In the genomic region with DNA sequence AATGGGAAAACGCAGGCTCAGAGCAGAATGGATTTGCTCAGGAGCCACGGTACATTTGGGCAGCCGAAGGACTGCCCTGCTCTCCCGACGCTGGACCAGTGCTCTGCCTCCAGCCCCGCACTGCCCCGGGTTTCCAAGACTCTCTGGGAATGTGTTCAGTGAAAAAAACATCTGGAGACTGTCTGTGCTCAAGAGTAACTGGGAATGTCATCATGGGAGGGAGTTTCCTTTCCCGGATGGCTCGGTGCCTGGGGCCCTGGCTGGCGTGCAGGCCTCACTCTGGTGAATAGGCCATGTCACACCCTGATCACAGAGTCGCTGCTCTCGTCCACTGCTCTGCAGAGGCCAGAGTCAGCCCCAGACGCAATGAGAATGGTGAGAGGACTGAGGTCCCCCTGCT, we compare ENCODE assay signal across 12 cellular contexts. TPM values are rescaled to one million over a fixed set of nuclear protein-coding genes. Genes with fewer than 3 reads are reported as not detected.
DNase-seq lines count a peak whose midpoint lies in the region; ATAC-seq and TF ChIP-seq lines count a peak whose summit lies in the region.
"Had no signal": no experiment of that assay in that cellular context is flagged by ENCODE, and none has a peak within 500 bp of the region (broad histone marks: within the 10 kb centered on the region; RNA-seq: fewer than 3 reads in every experiment).

No MANE protein-coding gene starts in this region.

- peaks cover 23% of the 10 kb centered on the region for H3K4me1 Mint-ChIP-seq in GM23338
- H3K4me1 Mint-ChIP-seq in stimulated activated effector memory CD8-positive, alpha-beta T cell treated with anti-CD3 and anti-CD28 coated beads, Interleukin-12 subunit alpha, Interleukin-12 subunit beta, amount 100 ng/mL, for 72 hours, result peaks cover 18% of the 10 kb centered on the region

- peaks cover 3% of the 10 kb centered on the region; the same call in 1 of the 2 replicates for H3K9me2 ChIP-seq in GM23338 (ENCODE audit: insufficient read depth)

- no peaks in the 10 kb centered on the region for H3K36me3 Mint-ChIP-seq in GM23338 (ENCODE audit: low read depth)
- H3K36me3 Mint-ChIP-seq in stimulated activated effector memory CD8-positive, alpha-beta T cell treated with anti-CD3 and anti-CD28 coated beads, Interleukin-12 subunit alpha, Interleukin-12 subunit beta, amount 100 ng/mL, for 72 hours, result no peaks in the 10 kb centered on the region

- H3K4me3 Mint-ChIP-seq in GM23338, result no peak overlapping the region; the same call in 2 of the 3 replicates
- no peak overlapping the region for H3K4me3 Mint-ChIP-seq in stimulated activated effector memory CD8-positive, alpha-beta T cell treated with anti-CD3 and anti-CD28 coated beads, Interleukin-12 subunit alpha, Interleukin-12 subunit beta, amount 100 ng/mL, for 72 hours
- H3K4me3 Mint-ChIP-seq: activated T-cell treated with anti-CD3 and anti-CD28 coated beads, Interleukin-2, amount 50 U/mL, for 4 hours had no signal

- no peaks in the 10 kb centered on the region for H3K36me3 ChIP-seq in GM23338 (ENCODE audit: insufficient read depth)
- H3K36me3 ChIP-seq in duodenal mucosa (ENCODE audit: control insufficient read depth in 1 of 2, insufficient read depth in 2 of 2, low read length in 2 of 2), result no peaks in the 10 kb centered on the region
- H3K36me3 ChIP-seq in right lobe of liver, result no peaks in the 10 kb centered on the region

- H3K27me3 ChIP-seq in GM23338 (ENCODE audit: insufficient read depth) (no peaks in the 10 kb centered on the region), duodenal mucosa (ENCODE audit: control insufficient read depth in 1 of 2, insufficient read depth in 2 of 2, low read length in 2 of 2) (no peaks in the 10 kb centered on the region), right lobe of liver (no peaks in the 10 kb centered on the region)

- H3K9ac ChIP-seq in duodenal mucosa (ENCODE audit: low read depth in 1 of 2, low read length in 2 of 2), result no peak overlapping the region
- H3K9ac ChIP-seq: KMS-11 had no signal

- no peaks in the 10 kb centered on the region for H3K9me3 ChIP-seq in duodenal mucosa (ENCODE audit: control insufficient read depth in 1 of 2, low read length in 2 of 2)
- no peaks in the 10 kb centered on the region for H3K9me3 ChIP-seq in right lobe of liver

- ATAC-seq in GM23338 (no peak), right lobe of liver (peak; percentile 57 to 70 (median 62)), GM19023 (IDR thresholded peaks at IDR 0.05; ENCODE audit: unreplicated experiment) (no peak)
- no peak for ATAC-seq in stimulated activated effector memory CD8-positive, alpha-beta T cell treated with anti-CD3 and anti-CD28 coated beads, Interleukin-12 subunit alpha, Interleukin-12 subunit beta, amount 100 ng/mL, for 72 hours
- ATAC-seq: activated T-cell treated with anti-CD3 and anti-CD28 coated beads, Interleukin-2, amount 50 U/mL, for 4 hours had no signal

- H4K20me1 ChIP-seq in GM23338 (replicated peaks; ENCODE audit: insufficient read depth), result no peaks in the 10 kb centered on the region

- no peak overlapping the region for H3K4me3 ChIP-seq in GM23338
- H3K4me3 ChIP-seq in duodenal mucosa (ENCODE audit: low read depth in 1 of 2, low read length in 2 of 2), result no peak overlapping the region
- no peak overlapping the region for H3K4me3 ChIP-seq in right lobe of liver

- 64% methylated on average over 8 of the region's 13 CpGs for WGBS in right lobe of liver (ENCODE audit: insufficient coverage, low coverage, low lambda C conversion rate, missing lambda C conversion rate)

- TF ChIP-seq CTCF in GM23338 (conservative IDR thresholded peaks at IDR 0.05; ENCODE audit: low read depth in 2 of 2) (no peak), right lobe of liver (IDR thresholded peaks at IDR 0.05) (no peak)

- H2AFZ ChIP-seq in GM23338, result peak overlapping the region; percentile 84

- H3K4me1 ChIP-seq in GM23338 (ENCODE audit: insufficient read depth) (no peaks in the 10 kb centered on the region; the same call in none of the 2 replicates), duodenal mucosa (ENCODE audit: control insufficient read depth in 1 of 2, insufficient read depth in 2 of 2, low read length in 2 of 2) (peaks cover 17% of the 10 kb centered on the region in 2 donors), right lobe of liver (peaks cover 0 to 21% (median 7%) of the 10 kb centered on the region in 4 donors)

- no peak for DNase-seq in GM23338 (ENCODE audit: low spot score)
- DNase-seq in right lobe of liver, result peak in 2 of 3 donors; percentile 55 to 81
- DNase-seq in stimulated activated effector memory CD8-positive, alpha-beta T cell treated with anti-CD3 and anti-CD28 coated beads, Interleukin-12 subunit alpha, Interleukin-12 subunit beta, amount 100 ng/mL, for 72 hours (ENCODE audit: low spot score in 2 of 2), result no peak
- DNase-seq in occipital lobe (lab: John Stamatoyannopoulos, UW), result no peak
- no peak for DNase-seq in NCI-H146 treated with DMSO at 0.1 percent for 48 hours (lab: John Stamatoyannopoulos, UW; ENCODE audit: unreplicated experiment)
- no peak for DNase-seq in NCI-H1092 (lab: John Stamatoyannopoulos, UW)
- DNase-seq: activated T-cell treated with anti-CD3 and anti-CD28 coated beads, Interleukin-2, amount 50 U/mL, for 4 hours; GF-D8; SHP77 treated with DMSO at 0.1 percent for 48 hours had no signal

- peak overlapping the region; percentile 32; the same call in 1 of the 2 replicates for H3K27ac Mint-ChIP-seq in GM23338
- H3K27ac Mint-ChIP-seq in stimulated activated effector memory CD8-positive, alpha-beta T cell treated with anti-CD3 and anti-CD28 coated beads, Interleukin-12 subunit alpha, Interleukin-12 subunit beta, amount 100 ng/mL, for 72 hours, result peak overlapping the region; percentile 10

- no peaks in the 10 kb centered on the region for H3F3A ChIP-seq in GM23338 (replicated peaks; ENCODE audit: low read depth)

- intact Hi-C loops in right lobe of liver (cut with DNase I), result loop anchor here (5.0 to 10.0 kb wide), 3 partner anchors 96 to 484 kb away; no protein-coding TSS in a partner anchor

- H3K79me2 ChIP-seq in GM23338 (replicated peaks; ENCODE audit: insufficient read depth), result no peaks in the 10 kb centered on the region

- H3K27me3 Mint-ChIP-seq in GM23338 (ENCODE audit: insufficient read depth, low read depth, poor library complexity), result peaks cover 7% of the 10 kb centered on the region

- no peak for TF ChIP-seq POLR2A in right lobe of liver (IDR thresholded peaks at IDR 0.05)

- no peak overlapping the region for H3K4me2 ChIP-seq in GM23338
- H3K4me2 ChIP-seq: KMS-11 had no signal

- H3K9me3 Mint-ChIP-seq in GM23338, result peaks cover 2% of the 10 kb centered on the region; the same call in 2 of the 3 replicates
- no peaks in the 10 kb centered on the region for H3K9me3 Mint-ChIP-seq in stimulated activated effector memory CD8-positive, alpha-beta T cell treated with anti-CD3 and anti-CD28 coated beads, Interleukin-12 subunit alpha, Interleukin-12 subunit beta, amount 100 ng/mL, for 72 hours
- H3K9me3 Mint-ChIP-seq: activated T-cell treated with anti-CD3 and anti-CD28 coated beads, Interleukin-2, amount 50 U/mL, for 4 hours had no signal

- no peak overlapping the region for H3K27ac ChIP-seq in GM23338 (ENCODE audit: low read depth)
- peak overlapping the region; percentile 70 for H3K27ac ChIP-seq in duodenal mucosa (ENCODE audit: low read depth, low read length)
- peak overlapping the region in 2 of 3 donors; percentile 40 for H3K27ac ChIP-seq in right lobe of liver
- H3K27ac ChIP-seq: KMS-11 had no signal

TF ChIP-seq in GM23338, 12 proteins besides CTCF, POLR2A, EP300 and RAD21 (continues in another document):
- TF ChIP-seq NANOG (IDR thresholded peaks at IDR 0.05; ENCODE audit: borderline replicate concordance) (no peak), EZH2 (IDR thresholded peaks at IDR 0.05; ENCODE audit: low read depth, unreplicated experiment) (no peak), JUNB (IDR thresholded peaks at IDR 0.05; ENCODE audit: unreplicated experiment) (no peak), POLR2AphosphoS5 (IDR thresholded peaks at IDR 0.05; ENCODE audit: low read depth) (no peak)
- TF ChIP-seq, protein P1, sequence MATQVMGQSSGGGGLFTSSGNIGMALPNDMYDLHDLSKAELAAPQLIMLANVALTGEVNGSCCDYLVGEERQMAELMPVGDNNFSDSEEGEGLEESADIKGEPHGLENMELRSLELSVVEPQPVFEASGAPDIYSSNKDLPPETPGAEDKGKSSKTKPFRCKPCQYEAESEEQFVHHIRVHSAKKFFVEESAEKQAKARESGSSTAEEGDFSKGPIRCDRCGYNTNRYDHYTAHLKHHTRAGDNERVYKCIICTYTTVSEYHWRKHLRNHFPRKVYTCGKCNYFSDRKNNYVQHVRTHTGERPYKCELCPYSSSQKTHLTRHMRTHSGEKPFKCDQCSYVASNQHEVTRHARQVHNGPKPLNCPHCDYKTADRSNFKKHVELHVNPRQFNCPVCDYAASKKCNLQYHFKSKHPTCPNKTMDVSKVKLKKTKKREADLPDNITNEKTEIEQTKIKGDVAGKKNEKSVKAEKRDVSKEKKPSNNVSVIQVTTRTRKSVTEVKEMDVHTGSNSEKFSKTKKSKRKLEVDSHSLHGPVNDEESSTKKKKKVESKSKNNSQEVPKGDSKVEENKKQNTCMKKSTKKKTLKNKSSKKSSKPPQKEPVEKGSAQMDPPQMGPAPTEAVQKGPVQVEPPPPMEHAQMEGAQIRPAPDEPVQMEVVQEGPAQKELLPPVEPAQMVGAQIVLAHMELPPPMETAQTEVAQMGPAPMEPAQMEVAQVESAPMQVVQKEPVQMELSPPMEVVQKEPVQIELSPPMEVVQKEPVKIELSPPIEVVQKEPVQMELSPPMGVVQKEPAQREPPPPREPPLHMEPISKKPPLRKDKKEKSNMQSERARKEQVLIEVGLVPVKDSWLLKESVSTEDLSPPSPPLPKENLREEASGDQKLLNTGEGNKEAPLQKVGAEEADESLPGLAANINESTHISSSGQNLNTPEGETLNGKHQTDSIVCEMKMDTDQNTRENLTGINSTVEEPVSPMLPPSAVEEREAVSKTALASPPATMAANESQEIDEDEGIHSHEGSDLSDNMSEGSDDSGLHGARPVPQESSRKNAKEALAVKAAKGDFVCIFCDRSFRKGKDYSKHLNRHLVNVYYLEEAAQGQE (IDR thresholded peaks at IDR 0.05; ENCODE audit: unreplicated experiment), result no peak

RNA-seq across cellular contexts. Expression of gene APOL6, which starts 9.8 kb away (rescaled TPM):
- 0.08 and 0.14 TPM in 2 replicates for total RNA-seq in GM23338 (2014; rRNA removed; shearing (Covaris generic))
- polyA plus RNA-seq in GM23338 (2016; fragmentation: Nextera tagmentation; extraction: Ambion mirVana), result 0.09 and 0.10 TPM in 2 replicates
- 10 to 100 TPM; 33.5 to 42.7 (median 39.6) TPM for total RNA-seq in right lobe of liver
- 2.2 TPM for total RNA-seq in occipital lobe

RNA-seq across cellular contexts. Expression of gene MB, which starts 21.3 kb away (rescaled TPM):
- total RNA-seq in GM23338 (2014; rRNA removed; shearing (Covaris generic)), result not detected in 2 replicates
- polyA plus RNA-seq in GM23338 (2016; fragmentation: Nextera tagmentation; extraction: Ambion mirVana), result 0.64 TPM in 1 of 2 replicates, not detected in the other
- 10 to 100 TPM in 1 of 6 experiments, 1 to 10 TPM in 3, under 1 TPM in 2; 0.61 to 10.2 (median 1.3) TPM for total RNA-seq in right lobe of liver
- not detected for total RNA-seq in occipital lobe

Comparison
In these comparisons a context has a peak if more than half of its experiments do, and no peak if none do; other contexts are left out.
1. ATAC-seq: peak in right lobe of liver (4 of 4); none in GM23338 (single experiment), stimulated activated effector memory CD8-positive, alpha-beta T cell treated with anti-CD3 and anti-CD28 coated beads, Interleukin-12 subunit alpha, Interleukin-12 subunit beta, amount 100 ng/mL, for 72 hours (single experiment) and GM19023 (single experiment).
2. DNase-seq: peak in right lobe of liver (2 of 3); none in GM23338 (single experiment), stimulated activated effector memory CD8-positive, alpha-beta T cell treated with anti-CD3 and anti-CD28 coated beads, Interleukin-12 subunit alpha, Interleukin-12 subunit beta, amount 100 ng/mL, for 72 hours (0 of 2), occipital lobe (single experiment), NCI-H146 treated with DMSO at 0.1 percent for 48 hours (single experiment) and NCI-H1092 (single experiment).
3. RNA of gene APOL6, which starts 9.8 kb away (total RNA-seq): 33.5 to 42.7 TPM in right lobe of liver; 2.2 TPM in occipital lobe (single experiment) and 0.08 to 0.14 TPM in GM23338; every median in the first group is over 10 times any median in the second.